Comparison of ENCODE assay signal across 33 cellular contexts in the genomic region with DNA sequence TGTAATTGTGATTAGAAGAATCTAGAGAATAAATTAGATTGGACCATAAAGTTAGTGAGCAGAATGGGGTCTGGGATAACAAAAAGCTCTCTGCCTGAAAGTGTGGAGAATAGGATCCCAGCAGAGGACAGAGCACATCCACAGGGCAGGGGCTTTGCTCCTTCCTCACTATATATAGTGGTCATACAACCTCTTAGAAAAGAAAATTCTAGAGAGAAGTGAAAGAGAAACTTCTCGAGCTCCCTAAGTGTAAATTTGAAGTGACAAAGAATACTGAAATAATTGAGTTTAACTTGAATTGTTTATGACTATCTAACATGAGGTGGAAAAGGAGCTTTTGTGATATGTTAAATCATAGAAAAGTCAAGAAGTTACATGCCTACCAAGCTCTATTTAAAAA. TPM values are rescaled to one million over a fixed set of nuclear protein-coding genes. Genes with fewer than 3 reads are reported as not detected.
"Had no signal": no experiment of that assay in that cellular context is flagged by ENCODE, and none has a peak within 500 bp of the region (broad histone marks: within the 10 kb centered on the region; RNA-seq: fewer than 3 reads in every experiment).

No MANE protein-coding gene starts in this region.

- FAIRE-seq: endometrium, islet of Langerhans, pancreas had no signal

- H3K4me1 ChIP-seq: adrenal gland, colonic mucosa, esophagus squamous epithelium, gastrocnemius medialis, pancreas, prostate gland, sigmoid colon, stomach, thyroid gland, upper lobe of left lung had no signal

- H3K4me3 Mint-ChIP-seq: activated CD4-positive, alpha-beta T cell treated with anti-CD3 and anti-CD28 coated beads for 36 hours; activated naive CD4-positive, alpha-beta T cell treated with anti-CD3 and anti-CD28 coated beads for 36 hours; activated naive CD8-positive, alpha-beta T cell treated with anti-CD3 and anti-CD28 coated beads for 36 hours; brain; naive thymus-derived CD8-positive, alpha-beta T cell; neural crest cell; stimulated activated naive B cell treated with anti-CD40 and anti-IgM and Interleukin-4, amounts not matched to agents 10 μg/mL and 1 μg/mL and 100 μg/mL, for 72 hours had no signal

- H3K9me3 Mint-ChIP-seq: activated naive CD4-positive, alpha-beta T cell treated with anti-CD3 and anti-CD28 coated beads for 36 hours; activated naive CD8-positive, alpha-beta T cell treated with anti-CD3 and anti-CD28 coated beads for 36 hours; brain; neural crest cell had no signal

- DNase-seq: activated CD4-positive, alpha-beta T cell treated with anti-CD3 and anti-CD28 coated beads for 36 hours; activated CD4-positive, CD25-positive, alpha-beta regulatory T cell; activated effector memory CD4-positive, alpha-beta T cell treated with anti-CD3 and anti-CD28 coated beads, Interleukin-2, amount 50 U/mL, for 16 hours; activated naive CD4-positive, alpha-beta T cell treated with anti-CD3 and anti-CD28 coated beads for 36 hours; activated naive CD8-positive, alpha-beta T cell treated with anti-CD3 and anti-CD28 coated beads for 36 hours; adrenal gland; aorta; cerebellar nuclear complex; colonic mucosa; effector CD8-positive, alpha-beta T cell; esophagus squamous epithelium; gastrocnemius medialis; glutamatergic neuron; midbrain; naive thymus-derived CD8-positive, alpha-beta T cell; nucleus accumbens; pancreas; sigmoid colon; stimulated activated CD4-positive, alpha-beta T cell treated with anti-CD3 and anti-CD28 coated beads, Interleukin-1b, Interleukin-23, amount 100 ng/mL, for 48 hours; stimulated activated CD4-positive, alpha-beta T cell treated with anti-CD3 and anti-CD28 coated beads, Interleukin-4, amount 100 ng/mL, for 4 hours; stimulated activated CD8-positive, alpha-beta memory T cell treated with anti-CD3 and anti-CD28 coated beads, Interleukin-4, amount 100 ng/mL, for 48 hours; stimulated activated naive B cell treated with anti-CD40 and anti-IgM and Interleukin-4, amounts not matched to agents 10 μg/mL and 1 μg/mL and 100 μg/mL, for 72 hours; stomach; thyroid gland; upper lobe of left lung had no signal

- H3K27me3 Mint-ChIP-seq: activated CD4-positive, alpha-beta T cell treated with anti-CD3 and anti-CD28 coated beads for 36 hours; activated naive CD8-positive, alpha-beta T cell treated with anti-CD3 and anti-CD28 coated beads for 36 hours; brain; naive thymus-derived CD8-positive, alpha-beta T cell; stimulated activated naive B cell treated with anti-CD40 and anti-IgM and Interleukin-4, amounts not matched to agents 10 μg/mL and 1 μg/mL and 100 μg/mL, for 72 hours had no signal

- H3K36me3 ChIP-seq: adrenal gland, cardiac muscle cell, colonic mucosa, esophagus squamous epithelium, gastrocnemius medialis, pancreas, prostate gland, sigmoid colon, stomach, thyroid gland, upper lobe of left lung had no signal

- H3K27me3 ChIP-seq: adrenal gland, cardiac muscle cell, colonic mucosa, esophagus squamous epithelium, gastrocnemius medialis, pancreas, sigmoid colon, stomach, thyroid gland, upper lobe of left lung had no signal

- H3K4me2 ChIP-seq: smooth muscle cell had no signal

- H3K4me3 ChIP-seq: adrenal gland, cardiac muscle cell, colonic mucosa, esophagus squamous epithelium, gastrocnemius medialis, pancreas, prostate gland, sigmoid colon, smooth muscle cell, stomach, thyroid gland, upper lobe of left lung had no signal

- ATAC-seq: activated CD4-positive, alpha-beta T cell treated with anti-CD3 and anti-CD28 coated beads for 36 hours; gastrocnemius medialis; naive thymus-derived CD8-positive, alpha-beta T cell; pancreas; stimulated activated naive B cell treated with anti-CD40 and anti-IgM and Interleukin-4, amounts not matched to agents 10 μg/mL and 1 μg/mL and 100 μg/mL, for 72 hours had no signal

- H3K9me3 ChIP-seq: adrenal gland, colonic mucosa, esophagus squamous epithelium, gastrocnemius medialis, pancreas, prostate gland, sigmoid colon, stomach, thyroid gland, upper lobe of left lung had no signal

- H3K4me1 Mint-ChIP-seq: activated CD4-positive, alpha-beta T cell treated with anti-CD3 and anti-CD28 coated beads for 36 hours; activated naive CD8-positive, alpha-beta T cell treated with anti-CD3 and anti-CD28 coated beads for 36 hours; brain; neural crest cell; stimulated activated naive B cell treated with anti-CD40 and anti-IgM and Interleukin-4, amounts not matched to agents 10 μg/mL and 1 μg/mL and 100 μg/mL, for 72 hours had no signal

- H3K27ac ChIP-seq: adrenal gland, cardiac muscle cell, colonic mucosa, epithelial cell of prostate, esophagus squamous epithelium, gastrocnemius medialis, pancreas, prostate gland, sigmoid colon, stomach, thyroid gland, upper lobe of left lung had no signal

- H3K36me3 Mint-ChIP-seq: activated naive CD8-positive, alpha-beta T cell treated with anti-CD3 and anti-CD28 coated beads for 36 hours; brain; naive thymus-derived CD8-positive, alpha-beta T cell; stimulated activated naive B cell treated with anti-CD40 and anti-IgM and Interleukin-4, amounts not matched to agents 10 μg/mL and 1 μg/mL and 100 μg/mL, for 72 hours had no signal

- H3K27ac Mint-ChIP-seq: activated CD4-positive, alpha-beta T cell treated with anti-CD3 and anti-CD28 coated beads for 36 hours; activated naive CD4-positive, alpha-beta T cell treated with anti-CD3 and anti-CD28 coated beads for 36 hours; activated naive CD8-positive, alpha-beta T cell treated with anti-CD3 and anti-CD28 coated beads for 36 hours; brain; naive thymus-derived CD8-positive, alpha-beta T cell; stimulated activated naive B cell treated with anti-CD40 and anti-IgM and Interleukin-4, amounts not matched to agents 10 μg/mL and 1 μg/mL and 100 μg/mL, for 72 hours had no signal

RNA-seq across cellular contexts. Expression of a gene that starts 14.9 kb away (rescaled TPM):
- polyA plus RNA-seq: adrenal gland; aorta; cardiac muscle cell; naive thymus-derived CD8-positive, alpha-beta T cell; pancreas; sigmoid colon; smooth muscle cell; stomach had no signal
